ENCODE assay signal across 23 cellular contexts in the genomic region with DNA sequence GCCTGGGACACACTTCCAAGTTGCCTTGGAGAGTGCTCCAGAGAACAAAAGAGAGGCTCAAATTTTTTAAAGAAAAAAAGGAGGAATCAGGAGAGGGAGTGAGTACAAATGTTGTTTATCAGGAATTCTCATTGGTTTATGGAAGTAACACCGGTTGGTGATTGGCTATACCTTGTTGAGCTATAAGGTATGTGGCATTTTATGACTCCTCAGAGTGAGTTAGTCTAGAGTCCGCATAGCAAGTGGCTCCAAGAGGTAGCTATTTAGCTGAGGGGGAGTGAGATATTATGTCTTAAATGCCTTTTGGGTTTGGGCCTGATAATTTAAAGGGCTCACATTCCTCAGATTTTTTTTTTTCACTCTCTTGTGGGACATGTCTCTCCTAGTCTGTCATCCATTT.
"Had no signal": no experiment of that assay in that cellular context is flagged by ENCODE, and none has a peak within 500 bp of the region (broad histone marks: within the 10 kb centered on the region; RNA-seq: fewer than 3 reads in every experiment).

No MANE protein-coding gene starts in this region.

- FAIRE-seq: RCC 7860 had no signal

- H3K9me3 ChIP-seq: SJSA1 had no signal

- H3K4me3 ChIP-seq: SJSA1, SK-N-MC had no signal

- H3K27ac ChIP-seq: HL-60, KMS-11, SJSA1, SK-N-MC had no signal

- H3K9ac ChIP-seq: KMS-11 had no signal

- H3K36me3 ChIP-seq: SJSA1 had no signal

- DNase-seq: IMR-90, Kasumi-1, MV-4-11, NCI-H1048, NCI-H1105, NCI-H1417, NCI-H1436 treated with DMSO at 0.1 percent for 48 hours, NCI-H1694 treated with DMSO at 0.1 percent for 48 hours, NCI-H1930, NCI-H2081, NCI-H2107, NCI-H2227 treated with DMSO at 0.1 percent for 48 hours, NCI-H524 treated with DMSO at 0.1 percent for 48 hours, NCI-H69, NCI-H774, Right ventricle myocardium superior, RPMI8226, SIG-M5 had no signal

- H3K4me2 ChIP-seq: KMS-11 had no signal

- H3K4me1 ChIP-seq: SJSA1 had no signal
